31 cellular contexts compared by ENCODE assay signal in the genomic region with DNA sequence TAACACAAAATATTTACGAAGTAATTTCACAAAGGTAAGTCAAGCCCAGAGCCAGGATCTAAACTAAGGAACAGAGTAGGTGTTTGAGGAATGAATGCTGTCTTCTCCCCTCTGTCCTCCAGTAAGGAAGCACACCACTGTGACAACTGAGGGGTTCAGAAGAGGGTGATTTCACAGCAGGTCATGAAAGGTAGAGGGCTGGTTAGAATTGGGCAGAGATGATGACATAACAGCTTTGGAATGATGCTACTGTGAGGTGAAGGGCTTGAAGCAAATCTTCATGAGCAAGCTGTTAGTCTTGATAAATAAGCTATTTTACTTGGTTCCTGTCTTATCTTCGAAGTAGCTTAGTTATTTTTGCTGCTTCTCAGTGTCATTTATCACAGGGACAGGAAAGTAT.
"Had no signal": no experiment of that assay in that cellular context is flagged by ENCODE, and none has a peak within 500 bp of the region (broad histone marks: within the 10 kb centered on the region; RNA-seq: fewer than 3 reads in every experiment).

No MANE protein-coding gene starts in this region.

- FAIRE-seq: astrocyte, RCC 7860, TTC549 had no signal

- H3K9ac ChIP-seq: KMS-11 had no signal

- H3K4me3 Mint-ChIP-seq: activated B cell treated with CpG ODN at 0.5 μM for 24 hours; activated CD4-positive, alpha-beta memory T cell treated with anti-CD3 and anti-CD28 coated beads for 36 hours; activated CD4-positive, alpha-beta T cell treated with anti-CD3 and anti-CD28 coated beads, Interleukin-2, amount 10 ng/mL, durations not matched to agents 24 days and 14 days; activated naive CD4-positive, alpha-beta T cell treated with anti-CD3 and anti-CD28 coated beads for 36 hours; activated naive CD8-positive, alpha-beta T cell; activated T-helper 17 cell treated with anti-CD3 and anti-CD28 coated beads, Interleukin-2, amount 50 U/mL, for 72 hours; brain; IgD-negative memory B cell; T-cell had no signal

- H3K27ac Mint-ChIP-seq: activated B cell treated with CpG ODN at 0.5 μM for 24 hours; activated CD4-positive, alpha-beta memory T cell treated with anti-CD3 and anti-CD28 coated beads for 36 hours; activated CD4-positive, alpha-beta T cell treated with anti-CD3 and anti-CD28 coated beads, Interleukin-2, amount 10 ng/mL, durations not matched to agents 24 days and 14 days; activated naive CD4-positive, alpha-beta T cell treated with anti-CD3 and anti-CD28 coated beads for 36 hours; activated naive CD8-positive, alpha-beta T cell; activated T-helper 17 cell treated with anti-CD3 and anti-CD28 coated beads, Interleukin-2, amount 50 U/mL, for 72 hours; brain; IgD-negative memory B cell had no signal

- DNase-seq: activated B cell treated with CpG ODN at 0.5 μM for 24 hours; activated CD4-positive, alpha-beta memory T cell treated with anti-CD3 and anti-CD28 coated beads for 36 hours; activated CD4-positive, alpha-beta T cell treated with anti-CD3 and anti-CD28 coated beads for 1 hour; activated CD4-positive, alpha-beta T cell treated with anti-CD3 and anti-CD28 coated beads, Interleukin-2, amount 10 ng/mL, durations not matched to agents 24 days and 14 days; activated CD8-positive, alpha-beta memory T cell treated with anti-CD3 and anti-CD28 coated beads for 24 hours; activated gamma-delta T cell; activated naive CD4-positive, alpha-beta T cell treated with anti-CD3 and anti-CD28 coated beads for 36 hours; activated T-cell treated with anti-CD3 and anti-CD28 coated beads, Interleukin-2, amount 50 U/mL, for 48 hours; amygdala; MV-4-11; NCI-H1092 treated with DMSO at 0.1 percent for 48 hours; NCI-H1436 treated with DMSO at 0.1 percent for 48 hours; NCI-H187; NCI-H2081 treated with DMSO at 0.1 percent for 48 hours; NCI-H446 treated with DMSO at 0.1 percent for 48 hours; NCI-H524 treated with DMSO at 0.1 percent for 48 hours; NCI-H82; NK-92 treated with Interleukin-12 subunit alpha and Interleukin-12 subunit beta, amount 100 ng/mL, for 24 hours; SHP77; T-cell; T-helper 2 cell; T1000 had no signal

- H3K27ac ChIP-seq: cardiac muscle cell, KMS-11 had no signal

- H3K36me3 Mint-ChIP-seq: activated CD4-positive, alpha-beta memory T cell treated with anti-CD3 and anti-CD28 coated beads for 36 hours; activated naive CD8-positive, alpha-beta T cell; brain; IgD-negative memory B cell had no signal

- H3K27me3 Mint-ChIP-seq: activated B cell treated with CpG ODN at 0.5 μM for 24 hours; activated CD4-positive, alpha-beta memory T cell treated with anti-CD3 and anti-CD28 coated beads for 36 hours; activated naive CD8-positive, alpha-beta T cell; activated T-helper 17 cell treated with anti-CD3 and anti-CD28 coated beads, Interleukin-2, amount 50 U/mL, for 72 hours; T-cell had no signal

- H3K4me2 ChIP-seq: KMS-11 had no signal

- H3K36me3 ChIP-seq: cardiac muscle cell had no signal

- H3K9me3 Mint-ChIP-seq: activated B cell treated with CpG ODN at 0.5 μM for 24 hours; activated CD4-positive, alpha-beta memory T cell treated with anti-CD3 and anti-CD28 coated beads for 36 hours; activated naive CD4-positive, alpha-beta T cell treated with anti-CD3 and anti-CD28 coated beads for 36 hours; brain; T-cell had no signal

- H3K4me1 Mint-ChIP-seq: activated B cell treated with CpG ODN at 0.5 μM for 24 hours; activated CD4-positive, alpha-beta T cell treated with anti-CD3 and anti-CD28 coated beads, Interleukin-2, amount 10 ng/mL, durations not matched to agents 24 days and 14 days had no signal

- H3K27me3 ChIP-seq: cardiac muscle cell had no signal

- H3K4me3 ChIP-seq: cardiac muscle cell had no signal
